In genomic region chr13:64749301-64749700, GRCh38 we compare ENCODE assay signal across 25 cellular contexts.
"Had no signal": no experiment of that assay in that cellular context is flagged by ENCODE, and none has a peak within 500 bp of the region (broad histone marks: within the 10 kb centered on the region; RNA-seq: fewer than 3 reads in every experiment).

No MANE protein-coding gene starts in this region.

- H3K4me1 ChIP-seq: body of pancreas, breast epithelium had no signal

- H3K36me3 ChIP-seq: breast epithelium, MG63 had no signal

- H3K27me3 ChIP-seq: body of pancreas, breast epithelium, MG63 had no signal

- H3K9me3 ChIP-seq: body of pancreas, breast epithelium, MG63 had no signal

- H3K27ac ChIP-seq: body of pancreas, breast epithelium, SK-N-MC had no signal

- FAIRE-seq: astrocyte, TTC549 had no signal

- H3K4me3 ChIP-seq: body of pancreas, breast epithelium, MG63, SK-N-MC had no signal

- DNase-seq: activated CD4-positive, alpha-beta T cell treated with anti-CD3 and anti-CD28 coated beads for 36 hours; activated CD4-positive, alpha-beta T cell treated with anti-CD3 and anti-CD28 coated beads, Interleukin-2, amount 10 ng/mL, durations not matched to agents 7 days and 5 days; activated CD4-positive, alpha-beta T cell treated with anti-CD3 and anti-CD28 coated beads, Interleukin-2, amount 50 U/mL, for 48 hours; activated CD8-positive, alpha-beta T cell treated with anti-CD3 and anti-CD28 coated beads, Interleukin-2, amount 10 ng/mL, durations not matched to agents 7 days and 5 days; activated gamma-delta T cell; activated naive CD4-positive, alpha-beta T cell treated with Interleukin-2 at 50 U/mL for 16 hours; activated naive CD8-positive, alpha-beta T cell treated with anti-CD3 and anti-CD28 coated beads, Interleukin-2, amount 10 ng/mL, durations not matched to agents 7 days and 5 days; activated T-cell treated with anti-CD3 and anti-CD28 coated beads, Interleukin-2, amount 50 U/mL, for 24 hours; body of pancreas; Kasumi-1; KG1; MG63; NCI-H1048; NCI-H1436 treated with DMSO at 0.1 percent for 48 hours; NCI-H187 treated with DMSO at 0.1 percent for 48 hours; NCI-H2081; NCI-H345; NCI-H510A; NCI-H526; NK-92 treated with Interleukin-12 subunit alpha and Interleukin-12 subunit beta, amount 100 ng/mL, for 24 hours; Right ventricle myocardium superior had no signal
